Comparison of ENCODE assay signal across 19 cellular contexts in the genomic region with DNA sequence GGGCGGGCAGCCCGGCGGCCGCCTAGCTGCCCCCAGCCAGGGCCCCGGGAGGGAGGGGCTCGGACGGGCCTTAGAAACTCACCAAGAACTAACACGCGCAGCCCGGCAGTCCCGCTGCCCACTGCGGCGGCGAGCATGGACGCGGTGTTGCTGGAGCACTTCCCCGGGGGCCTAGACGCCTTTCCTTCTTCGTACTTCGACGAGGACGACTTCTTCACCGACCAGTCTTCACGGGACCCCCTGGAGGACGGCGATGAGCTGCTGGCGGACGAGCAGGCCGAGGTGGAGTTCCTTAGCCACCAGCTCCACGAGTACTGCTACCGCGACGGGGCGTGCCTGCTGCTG. TPM values are rescaled to one million over a fixed set of nuclear protein-coding genes. Genes with fewer than 3 reads are reported as not detected.
DNase-seq lines count a peak whose midpoint lies in the region; ATAC-seq lines count a peak whose summit lies in the region.
"Had no signal": no experiment of that assay in that cellular context is flagged by ENCODE, and none has a peak within 500 bp of the region (broad histone marks: within the 10 kb centered on the region; RNA-seq: fewer than 3 reads in every experiment).

No MANE protein-coding gene starts in this region.

- no peak overlapping the region for H3K27ac ChIP-seq in SK-N-MC
- H3K27ac ChIP-seq: heart right ventricle, prostate gland, vagina had no signal

- H3K36me3 ChIP-seq in SK-N-MC (ENCODE audit: insufficient read depth, low read length) (no peaks in the 10 kb centered on the region), iPS-15b (ENCODE audit: control insufficient read depth, insufficient read depth, low read length) (no peaks in the 10 kb centered on the region)
- H3K36me3 ChIP-seq: heart right ventricle, prostate gland, vagina had no signal

- intact Hi-C loops in sciatic nerve (cut with DNase I), result no loop called here

- ATAC-seq in sciatic nerve, result no peak
- ATAC-seq: activated T-cell treated with anti-CD3 and anti-CD28 coated beads, Interleukin-2, amount 50 U/mL, for 72 hours; HCT116; heart right ventricle had no signal

- H3K9me3 ChIP-seq in SK-N-MC (ENCODE audit: low read depth, low read length), result no peaks in the 10 kb centered on the region
- H3K9me3 ChIP-seq in iPS-15b (ENCODE audit: control insufficient read depth, insufficient read depth, low read length), result no peaks in the 10 kb centered on the region
- H3K9me3 ChIP-seq: heart right ventricle, prostate gland, vagina had no signal

- peak overlapping the region; percentile 67 for H3K4me3 ChIP-seq in SK-N-MC
- peak overlapping the region; percentile 43 for H3K4me3 ChIP-seq in iPS-15b (ENCODE audit: low read depth, low read length)
- H3K4me3 ChIP-seq: heart right ventricle, prostate gland, vagina had no signal

- peak; percentile 18 for DNase-seq in NCI-H82 (lab: John Stamatoyannopoulos, UW)
- DNase-seq in NCI-H82 treated with DMSO at 0.1 percent for 48 hours (lab: John Stamatoyannopoulos, UW; ENCODE audit: unreplicated experiment), result no peak
- no peak for DNase-seq in SK-N-MC (ENCODE audit: low read depth, low spot score)
- DNase-seq in retina, result peak; percentile 70
- DNase-seq in activated CD8-positive, alpha-beta memory T cell treated with anti-CD3 and anti-CD28 coated beads, Interleukin-2, amount 50 U/mL, for 48 hours, result no peak
- no peak for DNase-seq in activated CD4-positive, alpha-beta T cell treated with anti-CD3 and anti-CD28 coated beads for 48 hours
- no peak for DNase-seq in sciatic nerve (ENCODE audit: low spot score)
- DNase-seq: activated CD4-positive, alpha-beta memory T cell treated with anti-CD3 and anti-CD28 coated beads, Interleukin-2, amount 10 ng/mL, durations not matched to agents 7 days and 5 days; activated naive CD8-positive, alpha-beta T cell treated with anti-CD3 and anti-CD28 coated beads for 36 hours; activated T-cell treated with anti-CD3 and anti-CD28 coated beads, Interleukin-2, amount 50 U/mL, for 72 hours; DMS79 treated with DMSO at 0.1 percent for 48 hours; effector CD4-positive, alpha-beta T cell; heart right ventricle had no signal

- H3K9ac ChIP-seq in SK-N-MC (ENCODE audit: insufficient read length) (no peak overlapping the region), iPS-15b (ENCODE audit: low read depth, low read length) (no peak overlapping the region)

- peaks cover 95% of the 10 kb centered on the region for H3K27me3 ChIP-seq in iPS-15b (ENCODE audit: control insufficient read depth, insufficient read depth, low read length)
- H3K27me3 ChIP-seq: vagina had no signal

- H3K4me1 ChIP-seq in iPS-15b (ENCODE audit: control insufficient read depth, insufficient read depth, low read length), result peaks cover 7% of the 10 kb centered on the region
- H3K4me1 ChIP-seq: prostate gland, vagina had no signal

RNA-seq across cellular contexts. Expression of gene PTF1A, which starts 0.3 kb away (rescaled TPM):
- not detected for total RNA-seq in sciatic nerve
- total RNA-seq: activated CD4-positive, alpha-beta memory T cell treated with anti-CD3 and anti-CD28 coated beads, Interleukin-2, amount 10 ng/mL, durations not matched to agents 7 days and 5 days; activated naive CD8-positive, alpha-beta T cell treated with anti-CD3 and anti-CD28 coated beads for 36 hours; activated T-cell treated with anti-CD3 and anti-CD28 coated beads, Interleukin-2, amount 50 U/mL, for 72 hours; cardiac septum; heart right ventricle; LHCN-M2; vagina had no signal

Comparison
In these comparisons a context has a peak if more than half of its experiments do, and no peak if none do; other contexts are left out.
1. DNase-seq: peak in NCI-H82 (single experiment) and retina (single experiment); none in NCI-H82 treated with DMSO at 0.1 percent for 48 hours (single experiment), SK-N-MC (single experiment), activated CD8-positive, alpha-beta memory T cell treated with anti-CD3 and anti-CD28 coated beads, Interleukin-2, amount 50 U/mL, for 48 hours (single experiment), activated CD4-positive, alpha-beta T cell treated with anti-CD3 and anti-CD28 coated beads for 48 hours (single experiment) and sciatic nerve (single experiment).